Comparison of ENCODE assay signal across 36 cellular contexts in genomic region chr18:24168496-24168895, GRCh38. TPM values are rescaled to one million over a fixed set of nuclear protein-coding genes. Genes with fewer than 3 reads are reported as not detected.
"Had no signal": no experiment of that assay in that cellular context is flagged by ENCODE, and none has a peak within 500 bp of the region (broad histone marks: within the 10 kb centered on the region; RNA-seq: fewer than 3 reads in every experiment).

No MANE protein-coding gene starts in this region.

- H3K4me3 ChIP-seq: ascending aorta, cardiac muscle cell, PC-9 had no signal

- H3K27me3 Mint-ChIP-seq: activated naive CD4-positive, alpha-beta T cell treated with anti-CD3 and anti-CD28 coated beads, Interleukin-2, amount 50 U/mL, for 24 hours; activated naive CD8-positive, alpha-beta T cell treated with anti-CD3 and anti-CD28 coated beads, Interleukin-2, amount 10 ng/mL, durations not matched to agents 7 days and 5 days; central memory CD8-positive, alpha-beta T cell had no signal

- ATAC-seq: activated CD8-positive, alpha-beta memory T cell treated with anti-CD3 and anti-CD28 coated beads, Interleukin-2, amount 10 ng/mL, durations not matched to agents 7 days and 5 days had no signal

- H3K4me1 Mint-ChIP-seq: activated B cell treated with CpG ODN at 0.5 μM for 24 hours; activated CD8-positive, alpha-beta memory T cell treated with anti-CD3 and anti-CD28 coated beads, Interleukin-2, amount 10 ng/mL, durations not matched to agents 7 days and 5 days; activated naive CD4-positive, alpha-beta T cell treated with anti-CD3 and anti-CD28 coated beads, Interleukin-2, amount 50 U/mL, for 24 hours; activated naive CD8-positive, alpha-beta T cell treated with anti-CD3 and anti-CD28 coated beads, Interleukin-2, amount 10 ng/mL, durations not matched to agents 7 days and 5 days; central memory CD8-positive, alpha-beta T cell had no signal

- H3K4me1 ChIP-seq: ascending aorta had no signal

- H3K4me2 ChIP-seq: PC-9 had no signal

- H3K27ac Mint-ChIP-seq: activated B cell treated with CpG ODN at 0.5 μM for 24 hours; activated CD4-positive, alpha-beta memory T cell treated with anti-CD3 and anti-CD28 coated beads, Interleukin-2, amount 10 ng/mL, durations not matched to agents 7 days and 5 days; activated CD8-positive, alpha-beta memory T cell treated with anti-CD3 and anti-CD28 coated beads, Interleukin-2, amount 10 ng/mL, durations not matched to agents 7 days and 5 days; activated naive CD4-positive, alpha-beta T cell treated with anti-CD3 and anti-CD28 coated beads, Interleukin-2, amount 50 U/mL, for 24 hours; activated naive CD8-positive, alpha-beta T cell treated with anti-CD3 and anti-CD28 coated beads, Interleukin-2, amount 10 ng/mL, durations not matched to agents 7 days and 5 days had no signal

- H3K36me3 ChIP-seq: cardiac muscle cell had no signal

- H3K27ac ChIP-seq: ascending aorta, cardiac muscle cell, PC-9, VCaP had no signal

- H3K36me3 Mint-ChIP-seq: activated CD8-positive, alpha-beta memory T cell treated with anti-CD3 and anti-CD28 coated beads, Interleukin-2, amount 10 ng/mL, durations not matched to agents 7 days and 5 days; activated naive CD4-positive, alpha-beta T cell treated with anti-CD3 and anti-CD28 coated beads, Interleukin-2, amount 50 U/mL, for 24 hours; activated naive CD8-positive, alpha-beta T cell treated with anti-CD3 and anti-CD28 coated beads, Interleukin-2, amount 10 ng/mL, durations not matched to agents 7 days and 5 days had no signal

- H3K9me3 Mint-ChIP-seq: activated B cell treated with CpG ODN at 0.5 μM for 24 hours; activated CD4-positive, alpha-beta memory T cell treated with anti-CD3 and anti-CD28 coated beads, Interleukin-2, amount 10 ng/mL, durations not matched to agents 7 days and 5 days; activated naive CD4-positive, alpha-beta T cell treated with anti-CD3 and anti-CD28 coated beads, Interleukin-2, amount 50 U/mL, for 24 hours; activated naive CD8-positive, alpha-beta T cell treated with anti-CD3 and anti-CD28 coated beads, Interleukin-2, amount 10 ng/mL, durations not matched to agents 7 days and 5 days; central memory CD8-positive, alpha-beta T cell had no signal

- H3K9me3 ChIP-seq: ascending aorta had no signal

- H3K4me3 Mint-ChIP-seq: activated B cell treated with CpG ODN at 0.5 μM for 24 hours; activated CD4-positive, alpha-beta memory T cell treated with anti-CD3 and anti-CD28 coated beads, Interleukin-2, amount 10 ng/mL, durations not matched to agents 7 days and 5 days; activated CD8-positive, alpha-beta memory T cell treated with anti-CD3 and anti-CD28 coated beads, Interleukin-2, amount 10 ng/mL, durations not matched to agents 7 days and 5 days; activated naive CD4-positive, alpha-beta T cell treated with anti-CD3 and anti-CD28 coated beads, Interleukin-2, amount 50 U/mL, for 24 hours; activated naive CD8-positive, alpha-beta T cell treated with anti-CD3 and anti-CD28 coated beads, Interleukin-2, amount 10 ng/mL, durations not matched to agents 7 days and 5 days; central memory CD8-positive, alpha-beta T cell had no signal

- H3K27me3 ChIP-seq: ascending aorta, cardiac muscle cell had no signal

- DNase-seq: activated B cell treated with CpG ODN at 0.5 μM for 24 hours; activated CD4-positive, alpha-beta memory T cell treated with anti-CD3 and anti-CD28 coated beads, Interleukin-2, amount 10 ng/mL, durations not matched to agents 7 days and 5 days; activated CD4-positive, alpha-beta T cell treated with anti-CD3 and anti-CD28 coated beads for 1 hour; activated CD4-positive, alpha-beta T cell treated with anti-CD3 and anti-CD28 coated beads for 48 hours; activated CD8-positive, alpha-beta memory T cell treated with anti-CD3 and anti-CD28 coated beads for 24 hours; activated CD8-positive, alpha-beta memory T cell treated with anti-CD3 and anti-CD28 coated beads, Interleukin-2, amount 10 ng/mL, durations not matched to agents 7 days and 5 days; activated CD8-positive, alpha-beta memory T cell treated with anti-CD3 and anti-CD28 coated beads, Interleukin-2, amount 50 U/mL, for 48 hours; activated effector memory CD4-positive, alpha-beta T cell treated with anti-CD3 and anti-CD28 coated beads, Interleukin-2, amount 50 U/mL, for 16 hours; activated naive CD4-positive, alpha-beta T cell treated with Interleukin-2 at 50 U/mL for 16 hours; activated naive CD8-positive, alpha-beta T cell treated with anti-CD3 and anti-CD28 coated beads, Interleukin-2, amount 10 ng/mL, durations not matched to agents 7 days and 5 days; activated T-cell treated with anti-CD3 and anti-CD28 coated beads, Interleukin-2, amount 50 U/mL, for 48 hours; amygdala; Karpas-422; KBM-7; NCI-H1105; NCI-H1417 treated with DMSO at 0.1 percent for 48 hours; NCI-H187 treated with DMSO at 0.1 percent for 48 hours; NCI-H2081; NCI-H2171 treated with DMSO at 0.1 percent for 48 hours; NCI-H2227 treated with DMSO at 0.1 percent for 48 hours; NCI-H446; NCI-H510A treated with DMSO at 0.1 percent for 48 hours; NCI-H69; NCI-H82; PC-9; Right ventricle myocardium superior; SW 1271; T-helper 1 cell; T-helper 2 cell; T-helper 9 cell had no signal

- H2AFZ ChIP-seq: PC-9 had no signal

RNA-seq across cellular contexts. Expression of gene CABYR, which starts 29.6 kb away (rescaled TPM):
- total RNA-seq: ascending aorta, OCI-LY7, Right ventricle myocardium superior had no signal
